In the genomic region with DNA sequence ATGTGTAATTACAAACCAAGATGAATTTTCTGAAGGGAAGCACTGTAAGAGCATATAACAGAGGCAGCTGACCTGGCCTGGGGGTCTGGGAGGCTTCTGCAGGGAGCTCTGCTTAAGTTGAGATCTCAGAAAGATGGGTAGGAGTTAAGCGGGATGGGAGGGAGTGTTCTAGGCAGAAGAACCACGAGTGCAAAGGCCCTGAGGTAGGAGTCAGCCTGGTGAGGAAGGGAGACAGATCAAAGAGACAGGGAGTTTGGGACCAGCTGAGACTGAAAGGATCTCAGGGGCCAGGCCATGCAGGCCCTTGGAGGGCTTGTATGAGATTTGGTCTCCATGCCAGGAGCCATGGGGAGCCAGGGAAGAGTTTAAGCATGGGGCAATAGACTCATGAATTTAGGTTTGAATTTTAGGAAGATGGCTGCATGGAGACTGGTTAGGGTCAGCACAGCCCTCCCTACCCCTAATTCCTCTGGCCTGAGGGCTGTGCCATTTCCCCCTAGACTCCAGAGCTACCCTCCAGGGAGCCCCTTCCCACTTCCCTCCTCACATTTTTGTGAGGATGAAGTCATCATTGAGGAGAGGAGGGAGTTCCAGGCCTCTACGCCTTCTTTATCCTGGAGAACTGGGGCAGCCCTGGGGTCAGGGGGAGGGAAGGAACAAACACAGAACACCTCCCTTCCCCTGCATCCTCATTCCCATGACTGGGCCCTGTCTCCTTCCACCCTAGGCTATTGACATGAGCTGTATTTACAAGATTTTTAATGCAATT, we compare ENCODE assay signal across 17 cellular contexts.
"Had no signal": no experiment of that assay in that cellular context is flagged by ENCODE, and none has a peak within 500 bp of the region (broad histone marks: within the 10 kb centered on the region; RNA-seq: fewer than 3 reads in every experiment).

No MANE protein-coding gene starts in this region.

- H2AFZ ChIP-seq: hepatocyte had no signal

- H3K27ac Mint-ChIP-seq: activated naive CD4-positive, alpha-beta T cell treated with anti-CD3 and anti-CD28 coated beads for 36 hours; nephron progenitor cell had no signal

- DNase-seq: activated CD4-positive, alpha-beta T cell treated with anti-CD3 and anti-CD28 coated beads for 48 hours; activated naive CD4-positive, alpha-beta T cell treated with anti-CD3 and anti-CD28 coated beads for 36 hours; adrenal gland; central memory CD4-positive, alpha-beta T cell; effector CD8-positive, alpha-beta T cell; immature natural killer cell; left colon; mammary epithelial cell; nephron progenitor cell; pancreas; stimulated activated CD4-positive, alpha-beta T cell treated with anti-CD3 and anti-CD28 coated beads, Interleukin-4, amount 100 ng/mL, for 4 hours; stimulated activated naive CD8-positive, alpha-beta T cell treated with anti-CD3 and anti-CD28 coated beads, Interleukin-15, amount 100 ng/mL, for 72 hours; testis; WERI-Rb-1 had no signal

- H3K27me3 ChIP-seq: adrenal gland, testis had no signal

- H3K4me3 ChIP-seq: adrenal gland, coronary artery, gastroesophageal sphincter, hepatocyte, pancreas, testis had no signal

- H3K36me3 Mint-ChIP-seq: immature natural killer cell had no signal

- H3K9me3 ChIP-seq: adrenal gland, gastroesophageal sphincter, pancreas, testis had no signal

- ATAC-seq: gastroesophageal sphincter; left colon; pancreas; stimulated activated naive CD8-positive, alpha-beta T cell treated with anti-CD3 and anti-CD28 coated beads, Interleukin-15, amount 100 ng/mL, for 72 hours had no signal

- H3K9me3 Mint-ChIP-seq: activated naive CD4-positive, alpha-beta T cell treated with anti-CD3 and anti-CD28 coated beads for 36 hours; immature natural killer cell; nephron progenitor cell; stimulated activated naive CD8-positive, alpha-beta T cell treated with anti-CD3 and anti-CD28 coated beads, Interleukin-15, amount 100 ng/mL, for 72 hours had no signal

- H3K79me2 ChIP-seq: hepatocyte had no signal

- H3K4me3 Mint-ChIP-seq: activated naive CD4-positive, alpha-beta T cell treated with anti-CD3 and anti-CD28 coated beads for 36 hours; immature natural killer cell; nephron progenitor cell; stimulated activated naive CD8-positive, alpha-beta T cell treated with anti-CD3 and anti-CD28 coated beads, Interleukin-15, amount 100 ng/mL, for 72 hours had no signal

- H3K4me1 ChIP-seq: pancreas had no signal

- H3K4me2 ChIP-seq: hepatocyte had no signal

- H3K27ac ChIP-seq: adrenal gland, coronary artery, gastroesophageal sphincter, hepatocyte, pancreas, testis, WERI-Rb-1 had no signal

- H3K36me3 ChIP-seq: adrenal gland, gastroesophageal sphincter, pancreas, WERI-Rb-1 had no signal
